In the genomic region with DNA sequence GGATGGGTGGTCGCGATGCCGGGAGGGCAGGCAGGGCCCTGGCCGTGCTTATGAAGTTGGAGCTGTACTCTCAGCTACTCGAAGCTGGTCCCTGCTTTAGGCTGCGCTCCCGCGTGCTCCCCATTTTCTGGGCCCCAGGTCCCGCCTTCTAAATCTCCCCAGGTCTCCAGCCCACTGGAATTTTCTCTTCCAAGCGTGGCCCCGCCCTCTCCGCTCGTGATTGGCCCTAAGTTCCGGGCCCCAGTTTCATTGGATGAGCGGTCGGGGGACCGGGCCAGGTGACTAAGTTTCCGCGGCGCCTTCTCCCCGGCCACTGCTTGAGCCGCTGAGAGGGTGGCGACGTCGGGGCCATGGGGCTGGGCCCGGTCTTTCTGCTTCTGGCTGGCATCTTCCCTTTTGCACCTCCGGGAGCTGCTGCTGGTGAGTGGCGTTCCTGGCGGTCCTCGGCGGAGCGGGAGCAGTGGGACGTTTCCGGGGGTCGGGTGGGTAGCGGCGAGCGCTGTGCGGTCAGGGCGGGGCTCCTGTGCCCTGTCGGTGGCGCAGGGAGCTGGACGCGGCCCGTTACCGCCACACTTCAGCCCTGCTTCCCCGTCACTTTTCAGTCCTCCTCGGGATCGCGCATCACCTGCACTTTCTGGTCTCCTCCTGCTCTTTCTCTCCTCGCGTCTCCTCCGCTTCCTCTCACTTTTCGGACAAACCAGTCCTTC, we compare ENCODE assay signal across 1 cellular context.
TF ChIP-seq lines count a peak whose summit lies in the region.

A gene (plus strand): TSS at position 313 of the 707 bp plus-strand sequence. CDS start 38 bp downstream, at position 351.

TF ChIP-seq in K562, 482 proteins besides CTCF, POLR2A, EP300 and RAD21 (continued from another document and continues in another):
- TF ChIP-seq, protein P1, sequence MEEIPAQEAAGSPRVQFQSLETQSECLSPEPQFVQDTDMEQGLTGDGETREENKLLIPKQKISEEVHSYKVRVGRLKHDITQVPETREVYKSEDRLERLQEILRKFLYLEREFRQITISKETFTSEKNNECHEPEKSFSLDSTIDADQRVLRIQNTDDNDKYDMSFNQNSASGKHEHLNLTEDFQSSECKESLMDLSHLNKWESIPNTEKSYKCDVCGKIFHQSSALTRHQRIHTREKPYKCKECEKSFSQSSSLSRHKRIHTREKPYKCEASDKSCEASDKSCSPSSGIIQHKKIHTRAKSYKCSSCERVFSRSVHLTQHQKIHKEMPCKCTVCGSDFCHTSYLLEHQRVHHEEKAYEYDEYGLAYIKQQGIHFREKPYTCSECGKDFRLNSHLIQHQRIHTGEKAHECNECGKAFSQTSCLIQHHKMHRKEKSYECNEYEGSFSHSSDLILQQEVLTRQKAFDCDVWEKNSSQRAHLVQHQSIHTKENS (CRISPR knock-in tag; IDR thresholded peaks at IDR 0.05), result no peak
- TF ChIP-seq MCM2 (IDR thresholded peaks at IDR 0.05; ENCODE audit: low read depth) (no peak), RBM17 (IDR thresholded peaks at IDR 0.05; ENCODE audit: borderline replicate concordance, low read depth, low read length) (no peak), CHD4 (IDR thresholded peaks at IDR 0.05; ENCODE audit: insufficient read depth, insufficient replicate concordance, low read depth, low read length, poor library complexity, severe bottlenecking) (no peak), RBFOX2 (IDR thresholded peaks at IDR 0.05; ENCODE audit: low read depth, low read length) (peak; percentile 89), PTRF (tag; IDR thresholded peaks at IDR 0.05) (no peak), KDM5B (IDR thresholded peaks at IDR 0.05; ENCODE audit: insufficient replicate concordance, low read depth, low read length) (peak; percentile 86), RFX1 (IDR thresholded peaks at IDR 0.05) (no peak), HOXB6 (CRISPR knock-in tag; IDR thresholded peaks at IDR 0.05; ENCODE audit: borderline replicate concordance) (no peak), ZNF140 (CRISPR knock-in tag; IDR thresholded peaks at IDR 0.05) (no peak), ZNF41 (CRISPR knock-in tag; conservative IDR thresholded peaks at IDR 0.05) (no peak), MBD2 (IDR thresholded peaks at IDR 0.05; ENCODE audit: borderline replicate concordance, low read depth) (peak; percentile 82), RNF2 (IDR thresholded peaks at IDR 0.05) (peak; percentile 79), EZH2 (IDR thresholded peaks at IDR 0.05; ENCODE audit: borderline replicate concordance, low read depth, low read length) (no peak), SIN3A (IDR thresholded peaks at IDR 0.05; ENCODE audit: borderline replicate concordance in 2 of 2, control insufficient read depth in 1 of 2, low read depth in 2 of 2, low read length in 2 of 2) (peak in 1 of 2 experiments; percentile 64; a peak in 1 of 4 replicates), ILK (tag; IDR thresholded peaks at IDR 0.05; ENCODE audit: borderline replicate concordance, low read depth) (no peak), PURB (CRISPR knock-in tag; IDR thresholded peaks at IDR 0.05; ENCODE audit: low read depth) (no peak), SAFB (IDR thresholded peaks at IDR 0.05; ENCODE audit: borderline replicate concordance, low read depth, low read length) (no peak), GATA2 (CRISPR knock-in tag; IDR thresholded peaks at IDR 0.05) (no peak)
- TF ChIP-seq, protein P2, sequence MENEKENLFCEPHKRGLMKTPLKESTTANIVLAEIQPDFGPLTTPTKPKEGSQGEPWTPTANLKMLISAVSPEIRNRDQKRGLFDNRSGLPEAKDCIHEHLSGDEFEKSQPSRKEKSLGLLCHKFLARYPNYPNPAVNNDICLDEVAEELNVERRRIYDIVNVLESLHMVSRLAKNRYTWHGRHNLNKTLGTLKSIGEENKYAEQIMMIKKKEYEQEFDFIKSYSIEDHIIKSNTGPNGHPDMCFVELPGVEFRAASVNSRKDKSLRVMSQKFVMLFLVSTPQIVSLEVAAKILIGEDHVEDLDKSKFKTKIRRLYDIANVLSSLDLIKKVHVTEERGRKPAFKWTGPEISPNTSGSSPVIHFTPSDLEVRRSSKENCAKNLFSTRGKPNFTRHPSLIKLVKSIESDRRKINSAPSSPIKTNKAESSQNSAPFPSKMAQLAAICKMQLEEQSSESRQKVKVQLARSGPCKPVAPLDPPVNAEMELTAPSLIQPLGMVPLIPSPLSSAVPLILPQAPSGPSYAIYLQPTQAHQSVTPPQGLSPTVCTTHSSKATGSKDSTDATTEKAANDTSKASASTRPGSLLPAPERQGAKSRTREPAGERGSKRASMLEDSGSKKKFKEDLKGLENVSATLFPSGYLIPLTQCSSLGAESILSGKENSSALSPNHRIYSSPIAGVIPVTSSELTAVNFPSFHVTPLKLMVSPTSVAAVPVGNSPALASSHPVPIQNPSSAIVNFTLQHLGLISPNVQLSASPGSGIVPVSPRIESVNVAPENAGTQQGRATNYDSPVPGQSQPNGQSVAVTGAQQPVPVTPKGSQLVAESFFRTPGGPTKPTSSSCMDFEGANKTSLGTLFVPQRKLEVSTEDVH (IDR thresholded peaks at IDR 0.05; ENCODE audit: low read depth, partially characterized antibody), result peak; percentile 55
- TF ChIP-seq, protein P3, sequence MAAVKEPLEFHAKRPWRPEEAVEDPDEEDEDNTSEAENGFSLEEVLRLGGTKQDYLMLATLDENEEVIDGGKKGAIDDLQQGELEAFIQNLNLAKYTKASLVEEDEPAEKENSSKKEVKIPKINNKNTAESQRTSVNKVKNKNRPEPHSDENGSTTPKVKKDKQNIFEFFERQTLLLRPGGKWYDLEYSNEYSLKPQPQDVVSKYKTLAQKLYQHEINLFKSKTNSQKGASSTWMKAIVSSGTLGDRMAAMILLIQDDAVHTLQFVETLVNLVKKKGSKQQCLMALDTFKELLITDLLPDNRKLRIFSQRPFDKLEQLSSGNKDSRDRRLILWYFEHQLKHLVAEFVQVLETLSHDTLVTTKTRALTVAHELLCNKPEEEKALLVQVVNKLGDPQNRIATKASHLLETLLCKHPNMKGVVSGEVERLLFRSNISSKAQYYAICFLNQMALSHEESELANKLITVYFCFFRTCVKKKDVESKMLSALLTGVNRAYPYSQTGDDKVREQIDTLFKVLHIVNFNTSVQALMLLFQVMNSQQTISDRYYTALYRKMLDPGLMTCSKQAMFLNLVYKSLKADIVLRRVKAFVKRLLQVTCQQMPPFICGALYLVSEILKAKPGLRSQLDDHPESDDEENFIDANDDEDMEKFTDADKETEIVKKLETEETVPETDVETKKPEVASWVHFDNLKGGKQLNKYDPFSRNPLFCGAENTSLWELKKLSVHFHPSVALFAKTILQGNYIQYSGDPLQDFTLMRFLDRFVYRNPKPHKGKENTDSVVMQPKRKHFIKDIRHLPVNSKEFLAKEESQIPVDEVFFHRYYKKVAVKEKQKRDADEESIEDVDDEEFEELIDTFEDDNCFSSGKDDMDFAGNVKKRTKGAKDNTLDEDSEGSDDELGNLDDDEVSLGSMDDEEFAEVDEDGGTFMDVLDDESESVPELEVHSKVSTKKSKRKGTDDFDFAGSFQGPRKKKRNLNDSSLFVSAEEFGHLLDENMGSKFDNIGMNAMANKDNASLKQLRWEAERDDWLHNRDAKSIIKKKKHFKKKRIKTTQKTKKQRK (IDR thresholded peaks at IDR 0.05; ENCODE audit: borderline replicate concordance, low read depth, low read length), result no peak
- TF ChIP-seq, protein P4, sequence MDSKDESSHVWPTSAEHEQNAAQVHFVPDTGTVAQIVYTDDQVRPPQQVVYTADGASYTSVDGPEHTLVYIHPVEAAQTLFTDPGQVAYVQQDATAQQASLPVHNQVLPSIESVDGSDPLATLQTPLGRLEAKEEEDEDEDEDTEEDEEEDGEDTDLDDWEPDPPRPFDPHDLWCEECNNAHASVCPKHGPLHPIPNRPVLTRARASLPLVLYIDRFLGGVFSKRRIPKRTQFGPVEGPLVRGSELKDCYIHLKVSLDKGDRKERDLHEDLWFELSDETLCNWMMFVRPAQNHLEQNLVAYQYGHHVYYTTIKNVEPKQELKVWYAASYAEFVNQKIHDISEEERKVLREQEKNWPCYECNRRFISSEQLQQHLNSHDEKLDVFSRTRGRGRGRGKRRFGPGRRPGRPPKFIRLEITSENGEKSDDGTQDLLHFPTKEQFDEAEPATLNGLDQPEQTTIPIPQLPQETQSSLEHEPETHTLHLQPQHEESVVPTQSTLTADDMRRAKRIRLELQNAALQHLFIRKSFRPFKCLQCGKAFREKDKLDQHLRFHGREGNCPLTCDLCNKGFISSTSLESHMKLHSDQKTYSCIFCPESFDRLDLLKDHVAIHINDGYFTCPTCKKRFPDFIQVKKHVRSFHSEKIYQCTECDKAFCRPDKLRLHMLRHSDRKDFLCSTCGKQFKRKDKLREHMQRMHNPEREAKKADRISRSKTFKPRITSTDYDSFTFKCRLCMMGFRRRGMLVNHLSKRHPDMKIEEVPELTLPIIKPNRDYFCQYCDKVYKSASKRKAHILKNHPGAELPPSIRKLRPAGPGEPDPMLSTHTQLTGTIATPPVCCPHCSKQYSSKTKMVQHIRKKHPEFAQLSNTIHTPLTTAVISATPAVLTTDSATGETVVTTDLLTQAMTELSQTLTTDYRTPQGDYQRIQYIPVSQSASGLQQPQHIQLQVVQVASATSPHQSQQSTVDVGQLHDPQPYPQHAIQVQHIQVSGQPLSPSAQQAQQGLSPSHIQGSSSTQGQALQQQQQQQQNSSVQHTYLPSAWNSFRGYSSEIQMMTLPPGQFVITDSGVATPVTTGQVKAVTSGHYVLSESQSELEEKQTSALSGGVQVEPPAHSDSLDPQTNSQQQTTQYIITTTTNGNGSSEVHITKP (IDR thresholded peaks at IDR 0.05; ENCODE audit: partially characterized antibody), result peak; percentile 76
- TF ChIP-seq, protein P5, sequence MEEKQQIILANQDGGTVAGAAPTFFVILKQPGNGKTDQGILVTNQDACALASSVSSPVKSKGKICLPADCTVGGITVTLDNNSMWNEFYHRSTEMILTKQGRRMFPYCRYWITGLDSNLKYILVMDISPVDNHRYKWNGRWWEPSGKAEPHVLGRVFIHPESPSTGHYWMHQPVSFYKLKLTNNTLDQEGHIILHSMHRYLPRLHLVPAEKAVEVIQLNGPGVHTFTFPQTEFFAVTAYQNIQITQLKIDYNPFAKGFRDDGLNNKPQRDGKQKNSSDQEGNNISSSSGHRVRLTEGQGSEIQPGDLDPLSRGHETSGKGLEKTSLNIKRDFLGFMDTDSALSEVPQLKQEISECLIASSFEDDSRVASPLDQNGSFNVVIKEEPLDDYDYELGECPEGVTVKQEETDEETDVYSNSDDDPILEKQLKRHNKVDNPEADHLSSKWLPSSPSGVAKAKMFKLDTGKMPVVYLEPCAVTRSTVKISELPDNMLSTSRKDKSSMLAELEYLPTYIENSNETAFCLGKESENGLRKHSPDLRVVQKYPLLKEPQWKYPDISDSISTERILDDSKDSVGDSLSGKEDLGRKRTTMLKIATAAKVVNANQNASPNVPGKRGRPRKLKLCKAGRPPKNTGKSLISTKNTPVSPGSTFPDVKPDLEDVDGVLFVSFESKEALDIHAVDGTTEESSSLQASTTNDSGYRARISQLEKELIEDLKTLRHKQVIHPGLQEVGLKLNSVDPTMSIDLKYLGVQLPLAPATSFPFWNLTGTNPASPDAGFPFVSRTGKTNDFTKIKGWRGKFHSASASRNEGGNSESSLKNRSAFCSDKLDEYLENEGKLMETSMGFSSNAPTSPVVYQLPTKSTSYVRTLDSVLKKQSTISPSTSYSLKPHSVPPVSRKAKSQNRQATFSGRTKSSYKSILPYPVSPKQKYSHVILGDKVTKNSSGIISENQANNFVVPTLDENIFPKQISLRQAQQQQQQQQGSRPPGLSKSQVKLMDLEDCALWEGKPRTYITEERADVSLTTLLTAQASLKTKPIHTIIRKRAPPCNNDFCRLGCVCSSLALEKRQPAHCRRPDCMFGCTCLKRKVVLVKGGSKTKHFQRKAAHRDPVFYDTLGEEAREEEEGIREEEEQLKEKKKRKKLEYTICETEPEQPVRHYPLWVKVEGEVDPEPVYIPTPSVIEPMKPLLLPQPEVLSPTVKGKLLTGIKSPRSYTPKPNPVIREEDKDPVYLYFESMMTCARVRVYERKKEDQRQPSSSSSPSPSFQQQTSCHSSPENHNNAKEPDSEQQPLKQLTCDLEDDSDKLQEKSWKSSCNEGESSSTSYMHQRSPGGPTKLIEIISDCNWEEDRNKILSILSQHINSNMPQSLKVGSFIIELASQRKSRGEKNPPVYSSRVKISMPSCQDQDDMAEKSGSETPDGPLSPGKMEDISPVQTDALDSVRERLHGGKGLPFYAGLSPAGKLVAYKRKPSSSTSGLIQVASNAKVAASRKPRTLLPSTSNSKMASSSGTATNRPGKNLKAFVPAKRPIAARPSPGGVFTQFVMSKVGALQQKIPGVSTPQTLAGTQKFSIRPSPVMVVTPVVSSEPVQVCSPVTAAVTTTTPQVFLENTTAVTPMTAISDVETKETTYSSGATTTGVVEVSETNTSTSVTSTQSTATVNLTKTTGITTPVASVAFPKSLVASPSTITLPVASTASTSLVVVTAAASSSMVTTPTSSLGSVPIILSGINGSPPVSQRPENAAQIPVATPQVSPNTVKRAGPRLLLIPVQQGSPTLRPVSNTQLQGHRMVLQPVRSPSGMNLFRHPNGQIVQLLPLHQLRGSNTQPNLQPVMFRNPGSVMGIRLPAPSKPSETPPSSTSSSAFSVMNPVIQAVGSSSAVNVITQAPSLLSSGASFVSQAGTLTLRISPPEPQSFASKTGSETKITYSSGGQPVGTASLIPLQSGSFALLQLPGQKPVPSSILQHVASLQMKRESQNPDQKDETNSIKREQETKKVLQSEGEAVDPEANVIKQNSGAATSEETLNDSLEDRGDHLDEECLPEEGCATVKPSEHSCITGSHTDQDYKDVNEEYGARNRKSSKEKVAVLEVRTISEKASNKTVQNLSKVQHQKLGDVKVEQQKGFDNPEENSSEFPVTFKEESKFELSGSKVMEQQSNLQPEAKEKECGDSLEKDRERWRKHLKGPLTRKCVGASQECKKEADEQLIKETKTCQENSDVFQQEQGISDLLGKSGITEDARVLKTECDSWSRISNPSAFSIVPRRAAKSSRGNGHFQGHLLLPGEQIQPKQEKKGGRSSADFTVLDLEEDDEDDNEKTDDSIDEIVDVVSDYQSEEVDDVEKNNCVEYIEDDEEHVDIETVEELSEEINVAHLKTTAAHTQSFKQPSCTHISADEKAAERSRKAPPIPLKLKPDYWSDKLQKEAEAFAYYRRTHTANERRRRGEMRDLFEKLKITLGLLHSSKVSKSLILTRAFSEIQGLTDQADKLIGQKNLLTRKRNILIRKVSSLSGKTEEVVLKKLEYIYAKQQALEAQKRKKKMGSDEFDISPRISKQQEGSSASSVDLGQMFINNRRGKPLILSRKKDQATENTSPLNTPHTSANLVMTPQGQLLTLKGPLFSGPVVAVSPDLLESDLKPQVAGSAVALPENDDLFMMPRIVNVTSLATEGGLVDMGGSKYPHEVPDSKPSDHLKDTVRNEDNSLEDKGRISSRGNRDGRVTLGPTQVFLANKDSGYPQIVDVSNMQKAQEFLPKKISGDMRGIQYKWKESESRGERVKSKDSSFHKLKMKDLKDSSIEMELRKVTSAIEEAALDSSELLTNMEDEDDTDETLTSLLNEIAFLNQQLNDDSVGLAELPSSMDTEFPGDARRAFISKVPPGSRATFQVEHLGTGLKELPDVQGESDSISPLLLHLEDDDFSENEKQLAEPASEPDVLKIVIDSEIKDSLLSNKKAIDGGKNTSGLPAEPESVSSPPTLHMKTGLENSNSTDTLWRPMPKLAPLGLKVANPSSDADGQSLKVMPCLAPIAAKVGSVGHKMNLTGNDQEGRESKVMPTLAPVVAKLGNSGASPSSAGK (IDR thresholded peaks at IDR 0.05), result peak; percentile 97
